8 cellular contexts compared by ENCODE assay signal in genomic region chr19:4803736-4804695, GRCh38. TPM values are rescaled to one million over a fixed set of nuclear protein-coding genes. Genes with fewer than 3 reads are reported as not detected.
DNase-seq lines count a peak whose midpoint lies in the region; ATAC-seq and TF ChIP-seq lines count a peak whose summit lies in the region.

No MANE protein-coding gene starts in this region.

- H3K27ac ChIP-seq in Karpas-422 (ENCODE audit: low read length): no peak overlapping the region
- H3K27ac ChIP-seq in hepatocyte: no peak overlapping the region

- no peak overlapping the region for H3K4me3 ChIP-seq in Karpas-422 (ENCODE audit: low read length)
- no peak overlapping the region for H3K4me3 ChIP-seq in hepatocyte

- H2AFZ ChIP-seq in Karpas-422 (ENCODE audit: low read length): no peak overlapping the region
- no peak overlapping the region for H2AFZ ChIP-seq in hepatocyte

- H3K9me2 ChIP-seq in Karpas-422 (replicated peaks; ENCODE audit: insufficient read depth, low read length): no peaks in the 10 kb centered on the region
- no peaks in the 10 kb centered on the region for H3K9me2 ChIP-seq in hepatocyte (replicated peaks; ENCODE audit: insufficient read depth)

- H3K36me3 ChIP-seq in Karpas-422 (ENCODE audit: insufficient read depth, low read length): no peaks in the 10 kb centered on the region
- no peaks in the 10 kb centered on the region for H3K36me3 ChIP-seq in hepatocyte (replicated peaks; ENCODE audit: insufficient read depth, low read depth)

- H3K9me3 ChIP-seq in Karpas-422 (ENCODE audit: low read length): no peaks in the 10 kb centered on the region
- no peaks in the 10 kb centered on the region for H3K9me3 ChIP-seq in hepatocyte (ENCODE audit: low read depth)

- DNase-seq in EH (ENCODE audit: low read depth) (peak; percentile 59), Karpas-422 (peak; percentile 87), T-helper 1 cell (peak; percentile 32 to 63 (median 50)), hepatocyte (ENCODE audit: low spot score) (peak; percentile 78)
- DNase-seq in activated naive CD8-positive, alpha-beta T cell treated with anti-CD3 and anti-CD28 coated beads, Interleukin-2, amount 50 U/mL, for 16 hours (ENCODE audit: low read depth, low spot score): peak; percentile 35
- DNase-seq in stimulated activated CD4-positive, alpha-beta T cell treated with anti-CD3 and anti-CD28 coated beads, Interleukin-1b, Interleukin-23, amount 100 ng/mL, for 48 hours: peak; percentile 64

- H3K27me3 ChIP-seq in Karpas-422 (ENCODE audit: low read length): no peaks in the 10 kb centered on the region
- H3K27me3 ChIP-seq in hepatocyte: no peaks in the 10 kb centered on the region

- H3K4me1 ChIP-seq in Karpas-422 (ENCODE audit: low read length): peaks cover 8% of the 10 kb centered on the region
- no peaks in the 10 kb centered on the region for H3K4me1 ChIP-seq in hepatocyte (ENCODE audit: insufficient read depth)

- ATAC-seq in GM18520 (IDR thresholded peaks at IDR 0.05; ENCODE audit: unreplicated experiment) (no peak), HG03039 (IDR thresholded peaks at IDR 0.05; ENCODE audit: unreplicated experiment) (no peak)

- H3K79me2 ChIP-seq in Karpas-422 (ENCODE audit: low read length): no peaks in the 10 kb centered on the region
- H3K79me2 ChIP-seq in hepatocyte: no peaks in the 10 kb centered on the region

- H3K4me2 ChIP-seq in Karpas-422 (ENCODE audit: low read depth, low read length, poor library complexity, severe bottlenecking) (no peak overlapping the region), hepatocyte (no peak overlapping the region)

- no peaks in the 10 kb centered on the region for H4K20me1 ChIP-seq in Karpas-422 (ENCODE audit: insufficient read depth, low read depth, low read length)
- no peaks in the 10 kb centered on the region for H4K20me1 ChIP-seq in hepatocyte (ENCODE audit: insufficient read depth, poor library complexity, severe bottlenecking)

- 54% methylated on average over 33 of the region's 33 CpGs for WGBS in hepatocyte (ENCODE audit: low lambda C conversion rate, missing lambda C conversion rate)

- H3K9ac ChIP-seq in Karpas-422 (ENCODE audit: low read length): no peak overlapping the region

- peak; percentile 64 for TF ChIP-seq CTCF in hepatocyte (IDR thresholded peaks at IDR 0.05; ENCODE audit: poor library complexity)

RNA-seq across cellular contexts. Expression of gene FEM1A, which starts 12.5 kb away (rescaled TPM):
- total RNA-seq in Karpas-422 (2014; rRNA removed; shearing (Covaris generic); ENCODE audit: low replicate concordance): 7.8 and 12.5 TPM in 2 replicates
- 8.3 and 9.2 TPM in 2 replicates for total RNA-seq in hepatocyte
- polyA plus RNA-seq in hepatocyte: 1.2 and 1.3 TPM in 2 replicates

RNA-seq across cellular contexts. Expression of gene TICAM1, which starts 27.5 kb away (rescaled TPM):
- total RNA-seq in Karpas-422 (2014; rRNA removed; shearing (Covaris generic); ENCODE audit: low replicate concordance): 2.1 and 2.7 TPM in 2 replicates
- total RNA-seq in hepatocyte: 3.7 and 5.0 TPM in 2 replicates
- polyA plus RNA-seq in hepatocyte: 20.5 and 21.3 TPM in 2 replicates

Comparison
In these comparisons a context has a peak if more than half of its experiments do, and no peak if none do; other contexts are left out.
1. DNase-seq: peak in every context shown above with its lines; median percentile 87 in Karpas-422; 78 in hepatocyte; 64 in stimulated activated CD4-positive, alpha-beta T cell treated with anti-CD3 and anti-CD28 coated beads, Interleukin-1b, Interleukin-23, amount 100 ng/mL, for 48 hours; 59 in EH; 50 in T-helper 1 cell; 35 in activated naive CD8-positive, alpha-beta T cell treated with anti-CD3 and anti-CD28 coated beads, Interleukin-2, amount 50 U/mL, for 16 hours.